In genomic region chr2:22970284-22970975, GRCh38 we compare ENCODE assay signal across 23 cellular contexts.
"Had no signal": no experiment of that assay in that cellular context is flagged by ENCODE, and none has a peak within 500 bp of the region (broad histone marks: within the 10 kb centered on the region; RNA-seq: fewer than 3 reads in every experiment).

No MANE protein-coding gene starts in this region.

- H3K4me1 ChIP-seq: esophagus squamous epithelium, gastroesophageal sphincter, psoas muscle, right lobe of liver, spleen, testis, transverse colon had no signal

- H3K27me3 ChIP-seq: esophagus squamous epithelium, gastroesophageal sphincter, neutrophil, right lobe of liver, testis, transverse colon had no signal

- FAIRE-seq: islet of Langerhans had no signal

- H3K27ac ChIP-seq: esophagus squamous epithelium, gastroesophageal sphincter, neutrophil, psoas muscle, right lobe of liver, spleen, testis, transverse colon had no signal

- H3K36me3 ChIP-seq: esophagus squamous epithelium, gastroesophageal sphincter, neutrophil, right lobe of liver, spleen, transverse colon had no signal

- H3K9me3 ChIP-seq: esophagus squamous epithelium, gastroesophageal sphincter, neutrophil, psoas muscle, right lobe of liver, testis, transverse colon had no signal

- DNase-seq: effector memory CD8-positive, alpha-beta T cell; esophagus squamous epithelium; foreskin fibroblast; glutamatergic neuron; kidney glomerular epithelial cell; mammary epithelial cell; naive thymus-derived CD4-positive, alpha-beta T cell; nephron progenitor cell; psoas muscle; retina; right lobe of liver; spleen; stimulated activated CD4-positive, alpha-beta T cell treated with anti-CD3 and anti-CD28 coated beads, Interleukin-15, amount 100 ng/mL, for 24 hours; stimulated activated CD4-positive, alpha-beta T cell treated with anti-CD3 and anti-CD28 coated beads, Interleukin-1b, Interleukin-23, amount 100 ng/mL, for 48 hours; stimulated activated CD4-positive, alpha-beta T cell treated with anti-CD3 and anti-CD28 coated beads, Interleukin-4, amount 100 ng/mL, for 24 hours; stimulated activated naive B cell treated with anti-CD40 and anti-IgM and Interleukin-4, amounts not matched to agents 10 μg/mL and 1 μg/mL and 100 μg/mL, for 72 hours; stimulated activated naive CD8-positive, alpha-beta T cell treated with anti-CD3 and anti-CD28 coated beads, Interleukin-15, amount 100 ng/mL, for 72 hours; testis; transverse colon had no signal

- H3K4me3 ChIP-seq: esophagus squamous epithelium, gastroesophageal sphincter, psoas muscle, right lobe of liver, spleen, testis, transverse colon had no signal

- ATAC-seq: effector memory CD8-positive, alpha-beta T cell; gastroesophageal sphincter; left lobe of liver; naive thymus-derived CD4-positive, alpha-beta T cell; psoas muscle; right lobe of liver; stimulated activated naive B cell treated with anti-CD40 and anti-IgM and Interleukin-4, amounts not matched to agents 10 μg/mL and 1 μg/mL and 100 μg/mL, for 72 hours; stimulated activated naive CD8-positive, alpha-beta T cell treated with anti-CD3 and anti-CD28 coated beads, Interleukin-15, amount 100 ng/mL, for 72 hours had no signal
